26 cellular contexts compared by ENCODE assay signal in genomic region chr14:29853272-29853671, GRCh38.
"Had no signal": no experiment of that assay in that cellular context is flagged by ENCODE, and none has a peak within 500 bp of the region (broad histone marks: within the 10 kb centered on the region; RNA-seq: fewer than 3 reads in every experiment).

No MANE protein-coding gene starts in this region.

- H3K9me3 ChIP-seq: body of pancreas, mucosa of descending colon, testis had no signal

- H3K27ac ChIP-seq: body of pancreas, coronary artery, dorsolateral prefrontal cortex, foreskin keratinocyte, heart left ventricle, left ventricle myocardium inferior, testis, transverse colon had no signal

- H3K27me3 ChIP-seq: body of pancreas, dorsolateral prefrontal cortex, foreskin keratinocyte, heart left ventricle, testis, transverse colon had no signal

- H3K4me1 ChIP-seq: body of pancreas, foreskin keratinocyte, left ventricle myocardium inferior, testis, transverse colon had no signal

- H3K4me3 ChIP-seq: body of pancreas, coronary artery, dorsolateral prefrontal cortex, heart left ventricle, left ventricle myocardium inferior, lung, mucosa of descending colon, testis, transverse colon had no signal

- DNase-seq: activated CD4-positive, alpha-beta T cell treated with anti-CD3 and anti-CD28 coated beads for 1 hour; activated CD4-positive, alpha-beta T cell treated with anti-CD3 and anti-CD28 coated beads, Interleukin-2, amount 50 U/mL, for 1 hour; activated CD8-positive, alpha-beta T cell treated with anti-CD3 and anti-CD28 coated beads for 36 hours; activated naive CD8-positive, alpha-beta T cell treated with anti-CD3 and anti-CD28 coated beads, Interleukin-2, amount 50 U/mL, for 24 hours; activated T-cell treated with anti-CD3 and anti-CD28 coated beads, Interleukin-2, amount 50 U/mL, for 4 hours; body of pancreas; cerebellar nuclear complex; dorsolateral prefrontal cortex; effector memory CD4-positive, alpha-beta T cell; foreskin keratinocyte; heart left ventricle; hypothalamus; kidney glomerular epithelial cell; left ventricle myocardium inferior; mucosa of descending colon; posterior cingulate gyrus; right cardiac atrium; stimulated activated CD4-positive, alpha-beta T cell treated with anti-CD3 and anti-CD28 coated beads, Interleukin-12 subunit alpha, Interleukin-12 subunit beta, amount 100 ng/mL, for 4 hours; stimulated activated CD4-positive, alpha-beta T cell treated with anti-CD3 and anti-CD28 coated beads, Interleukin-4, amount 100 ng/mL, for 1 hour; stimulated activated naive CD8-positive, alpha-beta T cell treated with anti-CD3 and anti-CD28 coated beads, Interleukin-15, Interleukin-2, amounts not matched to agents 100 U/mL and 50 U/mL, for 24 hours; T-helper 17 cell; T1000; testis; transverse colon had no signal

- H3K36me3 ChIP-seq: heart left ventricle, left ventricle myocardium inferior, transverse colon had no signal
